ENCODE assay signal across 13 cellular contexts in the genomic region with DNA sequence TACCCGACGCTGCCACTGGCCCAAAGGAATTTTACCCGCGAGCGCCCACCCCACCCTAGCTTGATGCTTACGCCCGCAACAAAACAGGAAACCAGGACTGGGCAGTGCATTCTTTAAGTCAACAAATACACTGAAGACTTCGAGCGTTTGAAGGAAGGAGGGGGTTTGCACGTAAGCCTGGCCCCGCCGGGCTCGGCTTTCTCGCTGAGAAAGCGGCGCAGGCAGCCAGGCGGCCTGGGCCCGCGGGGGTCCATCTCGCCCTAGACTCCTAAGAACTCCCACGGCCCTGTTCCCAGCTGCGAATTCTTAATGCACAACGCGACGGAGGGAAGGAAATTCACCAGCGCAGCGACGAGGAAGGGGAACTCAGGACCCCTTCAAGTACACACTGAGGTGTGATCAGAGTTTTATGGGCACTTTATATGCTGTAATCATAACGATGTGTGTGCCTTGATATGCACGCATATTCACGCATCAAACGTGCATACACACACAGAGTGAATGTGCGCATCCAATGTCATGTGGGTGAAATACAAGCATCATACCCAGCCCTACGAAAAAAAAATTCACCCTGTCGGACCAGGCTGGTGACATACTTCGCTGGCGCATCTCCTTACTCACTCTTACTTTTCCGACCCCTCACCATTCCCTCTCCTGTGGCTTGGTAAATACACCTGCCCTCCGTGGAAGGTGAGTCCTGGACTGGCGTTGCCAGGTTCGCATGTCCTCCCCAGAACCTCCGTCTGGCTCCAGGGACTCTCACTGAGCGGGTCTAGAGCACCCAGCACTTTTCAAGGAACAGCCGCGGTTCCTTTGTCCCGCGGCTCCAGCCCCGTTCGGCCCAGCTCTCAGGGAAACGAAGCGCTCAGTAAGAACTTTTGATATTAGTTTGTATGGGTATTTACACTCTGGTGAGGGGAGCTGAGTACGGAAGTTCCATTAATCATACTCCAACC. TPM values are rescaled to one million over a fixed set of nuclear protein-coding genes. Genes with fewer than 3 reads are reported as not detected.
DNase-seq lines count a peak whose midpoint lies in the region; ATAC-seq, FAIRE-seq and TF ChIP-seq lines count a peak whose summit lies in the region.
"Had no signal": no experiment of that assay in that cellular context is flagged by ENCODE, and none has a peak within 500 bp of the region (broad histone marks: within the 10 kb centered on the region; RNA-seq: fewer than 3 reads in every experiment).

No MANE protein-coding gene starts in this region.

- H2AK5ac ChIP-seq in mesendoderm (ENCODE audit: low read length), result no peak overlapping the region

- peak; percentile 48 for DNase-seq in activated CD8-positive, alpha-beta memory T cell treated with anti-CD3 and anti-CD28 coated beads, Interleukin-2, amount 50 U/mL, for 48 hours
- DNase-seq in activated CD8-positive, alpha-beta memory T cell treated with anti-CD3 and anti-CD28 coated beads, Interleukin-2, amount 50 U/mL, for 4 hours, result no peak
- no peak for DNase-seq in mesendoderm
- no peak for DNase-seq in stimulated activated naive B cell treated with anti-CD40 and anti-IgM and Interleukin-4, amounts not matched to agents 10 μg/mL and 1 μg/mL and 100 μg/mL, for 72 hours
- no peak for DNase-seq in GM19240 (ENCODE audit: insufficient read length, low spot score)
- no peak for DNase-seq in GM12892 (ENCODE audit: insufficient read length)
- no peak for DNase-seq in left ventricle myocardium superior
- DNase-seq: activated CD4-positive, alpha-beta T cell treated with anti-CD3 and anti-CD28 coated beads for 48 hours; NCI-H2227 treated with DMSO at 0.1 percent for 48 hours; pancreas had no signal

- no peak overlapping the region for H3K56ac ChIP-seq in mesendoderm (ENCODE audit: low read length)

- no peaks in the 10 kb centered on the region for H3K36me3 ChIP-seq in mesendoderm (ENCODE audit: control insufficient read depth, insufficient read depth, low read length)
- H3K36me3 ChIP-seq: pancreas had no signal

- no peak overlapping the region for H4K5ac ChIP-seq in mesendoderm (ENCODE audit: low read length)

- intact Hi-C loops in left ventricle myocardium superior (cut with micrococcal nuclease), result no loop called here

- peak overlapping the region; percentile 72 for H3K27ac Mint-ChIP-seq in stimulated activated naive B cell treated with anti-CD40 and anti-IgM and Interleukin-4, amounts not matched to agents 10 μg/mL and 1 μg/mL and 100 μg/mL, for 72 hours

- H3K4me2 ChIP-seq in mesendoderm (ENCODE audit: low read length), result no peak overlapping the region
- H3K4me2 ChIP-seq: KMS-11 had no signal

- no peak overlapping the region for H2BK5ac ChIP-seq in mesendoderm (ENCODE audit: low read length)

- no peak overlapping the region for H2BK120ac ChIP-seq in mesendoderm (ENCODE audit: low read depth, low read length)

- no peak for TF ChIP-seq CTCF in VCaP (conservative IDR thresholded peaks at IDR 0.05)

- H3K18ac ChIP-seq in mesendoderm (ENCODE audit: low read length), result no peak overlapping the region

- no peaks in the 10 kb centered on the region for H3K79me2 ChIP-seq in mesendoderm (ENCODE audit: control insufficient read depth, insufficient read depth, low read length)

- H3K23ac ChIP-seq in mesendoderm (ENCODE audit: low read length), result peak overlapping the region; percentile 74

- no peak overlapping the region for H3K9ac ChIP-seq in mesendoderm (ENCODE audit: low read length)
- H3K9ac ChIP-seq: KMS-11 had no signal

- no peaks in the 10 kb centered on the region for H3K9me3 Mint-ChIP-seq in stimulated activated naive B cell treated with anti-CD40 and anti-IgM and Interleukin-4, amounts not matched to agents 10 μg/mL and 1 μg/mL and 100 μg/mL, for 72 hours

- no peak overlapping the region for H3K4ac ChIP-seq in mesendoderm (ENCODE audit: low read depth, low read length)

- peaks cover 2% of the 10 kb centered on the region for H3K4me1 ChIP-seq in mesendoderm (ENCODE audit: control insufficient read depth, low read depth, low read length)

- H3K4me3 Mint-ChIP-seq in stimulated activated naive B cell treated with anti-CD40 and anti-IgM and Interleukin-4, amounts not matched to agents 10 μg/mL and 1 μg/mL and 100 μg/mL, for 72 hours, result peak overlapping the region; percentile 22 to 48

- H3K27me3 ChIP-seq in mesendoderm (ENCODE audit: insufficient read depth, low read length, poor library complexity), result peaks cover 85% of the 10 kb centered on the region

- peaks cover 0 to 2% of the 10 kb centered on the region in 2 donors for H3K36me3 Mint-ChIP-seq in stimulated activated naive B cell treated with anti-CD40 and anti-IgM and Interleukin-4, amounts not matched to agents 10 μg/mL and 1 μg/mL and 100 μg/mL, for 72 hours

- WGBS in mesendoderm (ENCODE audit: extremely low coverage, insufficient coverage, low lambda C conversion rate), result no CpG with 5 or more reads among the region's 52 CpGs

- no peak overlapping the region for H4K8ac ChIP-seq in mesendoderm (ENCODE audit: low read depth, low read length)

- no peak for TF ChIP-seq POLR2A in GM12892 (IDR thresholded peaks at IDR 0.05; ENCODE audit: low read depth, low read length)

- no peak overlapping the region for H2BK15ac ChIP-seq in mesendoderm (replicated peaks; ENCODE audit: low read depth)

- peaks cover 37 to 48% of the 10 kb centered on the region in 2 donors for H3K4me1 Mint-ChIP-seq in stimulated activated naive B cell treated with anti-CD40 and anti-IgM and Interleukin-4, amounts not matched to agents 10 μg/mL and 1 μg/mL and 100 μg/mL, for 72 hours

- FAIRE-seq in GM12892 (lab: Jason Lieb, UNC), result no peak
- FAIRE-seq: endometrium, pancreas had no signal

- ATAC-seq in stimulated activated naive B cell treated with anti-CD40 and anti-IgM and Interleukin-4, amounts not matched to agents 10 μg/mL and 1 μg/mL and 100 μg/mL, for 72 hours (replicated peaks), result no peak
- no peak for ATAC-seq in left ventricle myocardium superior

- no peaks in the 10 kb centered on the region for H3K79me1 ChIP-seq in mesendoderm (ENCODE audit: low read length)

- H3K4me3 ChIP-seq in mesendoderm (ENCODE audit: low read length), result no peak overlapping the region

- peak overlapping the region; percentile 98 for H3K27ac ChIP-seq in VCaP
- H3K27ac ChIP-seq in mesendoderm (ENCODE audit: low read depth, low read length), result no peak overlapping the region
- H3K27ac ChIP-seq: KMS-11, pancreas had no signal

- H3K27me3 Mint-ChIP-seq in stimulated activated naive B cell treated with anti-CD40 and anti-IgM and Interleukin-4, amounts not matched to agents 10 μg/mL and 1 μg/mL and 100 μg/mL, for 72 hours, result peaks cover 90 to 98% of the 10 kb centered on the region in 2 donors

RNA-seq across cellular contexts. Expression of a gene that starts 5.7 kb away (rescaled TPM):
- 0.04 TPM for polyA plus RNA-seq in mesendoderm (2013, experiment 1 of 2)
- polyA plus RNA-seq in mesendoderm (2013, experiment 2 of 2), result 0.06 TPM
- polyA plus RNA-seq in GM12892 (2012; ENCODE audit: missing spikeins), result not detected
- not detected for total RNA-seq in left ventricle myocardium superior
- polyA plus RNA-seq: pancreas had no signal

RNA-seq across cellular contexts. Expression of a gene that starts 20.6 kb away (rescaled TPM):
- not detected for polyA plus RNA-seq in mesendoderm (2013, experiment 1 of 2)
- not detected for polyA plus RNA-seq in mesendoderm (2013, experiment 2 of 2)
- polyA plus RNA-seq in GM12892 (2012; ENCODE audit: missing spikeins), result not detected
- total RNA-seq in left ventricle myocardium superior, result not detected
- total RNA-seq: pancreas had no signal
- polyA plus RNA-seq: pancreas had no signal

RNA-seq across cellular contexts. Expression of a gene that starts 31.5 kb away (rescaled TPM):
- polyA plus RNA-seq in mesendoderm (2013, experiment 1 of 2), result not detected
- not detected for polyA plus RNA-seq in mesendoderm (2013, experiment 2 of 2)
- polyA plus RNA-seq in GM12892 (2012; ENCODE audit: missing spikeins), result 2.9 TPM
- total RNA-seq in left ventricle myocardium superior, result not detected
- polyA plus RNA-seq: pancreas had no signal

RNA-seq across cellular contexts. Expression of a gene that starts 37.0 kb away (rescaled TPM):
- 32.8 TPM for polyA plus RNA-seq in mesendoderm (2013, experiment 1 of 2)
- 29.6 TPM for polyA plus RNA-seq in mesendoderm (2013, experiment 2 of 2)
- polyA plus RNA-seq in GM12892 (2012; ENCODE audit: missing spikeins), result not detected
- total RNA-seq in left ventricle myocardium superior, result not detected
- total RNA-seq: pancreas had no signal

RNA-seq across cellular contexts. Expression of a gene that starts 40.3 kb away (rescaled TPM):
- polyA plus RNA-seq in mesendoderm (2013, experiment 1 of 2), result not detected
- not detected for polyA plus RNA-seq in mesendoderm (2013, experiment 2 of 2)
- polyA plus RNA-seq in GM12892 (2012; ENCODE audit: missing spikeins), result 4.1 TPM
- total RNA-seq in left ventricle myocardium superior, result not detected
